ENCODE assay signal across 2 cellular contexts in the genomic region with DNA sequence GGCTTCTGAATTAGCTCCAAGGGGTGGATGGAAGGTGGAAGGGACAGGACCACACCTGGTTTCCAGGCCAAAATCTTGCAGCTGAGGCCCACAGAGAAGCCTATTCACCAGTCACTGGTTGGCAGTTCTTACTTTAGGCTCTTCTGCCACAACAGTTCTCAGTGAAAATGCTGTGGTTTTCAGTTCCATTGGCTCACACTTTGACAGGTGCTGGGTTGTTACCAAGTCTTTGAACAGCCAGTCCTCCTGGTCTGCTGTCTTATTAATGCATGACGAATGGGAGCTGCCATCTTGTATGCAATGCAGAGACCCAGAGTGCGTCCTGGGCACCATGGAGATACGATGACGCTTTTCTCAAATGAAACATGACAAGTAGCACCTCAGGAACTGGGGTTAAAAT.
TF ChIP-seq lines count a peak whose summit lies in the region.

No MANE protein-coding gene starts in this region.

TF ChIP-seq in GM12878, 131 proteins besides CTCF, POLR2A, EP300 and RAD21 (continued from another document):
- TF ChIP-seq, protein P1, sequence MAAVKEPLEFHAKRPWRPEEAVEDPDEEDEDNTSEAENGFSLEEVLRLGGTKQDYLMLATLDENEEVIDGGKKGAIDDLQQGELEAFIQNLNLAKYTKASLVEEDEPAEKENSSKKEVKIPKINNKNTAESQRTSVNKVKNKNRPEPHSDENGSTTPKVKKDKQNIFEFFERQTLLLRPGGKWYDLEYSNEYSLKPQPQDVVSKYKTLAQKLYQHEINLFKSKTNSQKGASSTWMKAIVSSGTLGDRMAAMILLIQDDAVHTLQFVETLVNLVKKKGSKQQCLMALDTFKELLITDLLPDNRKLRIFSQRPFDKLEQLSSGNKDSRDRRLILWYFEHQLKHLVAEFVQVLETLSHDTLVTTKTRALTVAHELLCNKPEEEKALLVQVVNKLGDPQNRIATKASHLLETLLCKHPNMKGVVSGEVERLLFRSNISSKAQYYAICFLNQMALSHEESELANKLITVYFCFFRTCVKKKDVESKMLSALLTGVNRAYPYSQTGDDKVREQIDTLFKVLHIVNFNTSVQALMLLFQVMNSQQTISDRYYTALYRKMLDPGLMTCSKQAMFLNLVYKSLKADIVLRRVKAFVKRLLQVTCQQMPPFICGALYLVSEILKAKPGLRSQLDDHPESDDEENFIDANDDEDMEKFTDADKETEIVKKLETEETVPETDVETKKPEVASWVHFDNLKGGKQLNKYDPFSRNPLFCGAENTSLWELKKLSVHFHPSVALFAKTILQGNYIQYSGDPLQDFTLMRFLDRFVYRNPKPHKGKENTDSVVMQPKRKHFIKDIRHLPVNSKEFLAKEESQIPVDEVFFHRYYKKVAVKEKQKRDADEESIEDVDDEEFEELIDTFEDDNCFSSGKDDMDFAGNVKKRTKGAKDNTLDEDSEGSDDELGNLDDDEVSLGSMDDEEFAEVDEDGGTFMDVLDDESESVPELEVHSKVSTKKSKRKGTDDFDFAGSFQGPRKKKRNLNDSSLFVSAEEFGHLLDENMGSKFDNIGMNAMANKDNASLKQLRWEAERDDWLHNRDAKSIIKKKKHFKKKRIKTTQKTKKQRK (IDR thresholded peaks at IDR 0.05; ENCODE audit: low read depth, low read length) = no peak
- no peak for TF ChIP-seq GABPA (IDR thresholded peaks at IDR 0.05; ENCODE audit: low read depth)

TF ChIP-seq in WTC11, 78 proteins besides CTCF, POLR2A, EP300 and RAD21 (continued from another document):
- TF ChIP-seq E2F5 (CRISPR knock-in tag; IDR thresholded peaks at IDR 0.05) (no peak), ERG (CRISPR knock-in tag; IDR thresholded peaks at IDR 0.05) (no peak), ZNF671 (CRISPR knock-in tag; IDR thresholded peaks at IDR 0.05) (no peak), ZNF281 (CRISPR knock-in tag; IDR thresholded peaks at IDR 0.05) (no peak), FOXK1 (CRISPR knock-in tag; IDR thresholded peaks at IDR 0.05) (no peak)
TF ChIP-seq in WTC11: peak in this region for 0.
